10 cellular contexts compared by ENCODE assay signal in the genomic region with DNA sequence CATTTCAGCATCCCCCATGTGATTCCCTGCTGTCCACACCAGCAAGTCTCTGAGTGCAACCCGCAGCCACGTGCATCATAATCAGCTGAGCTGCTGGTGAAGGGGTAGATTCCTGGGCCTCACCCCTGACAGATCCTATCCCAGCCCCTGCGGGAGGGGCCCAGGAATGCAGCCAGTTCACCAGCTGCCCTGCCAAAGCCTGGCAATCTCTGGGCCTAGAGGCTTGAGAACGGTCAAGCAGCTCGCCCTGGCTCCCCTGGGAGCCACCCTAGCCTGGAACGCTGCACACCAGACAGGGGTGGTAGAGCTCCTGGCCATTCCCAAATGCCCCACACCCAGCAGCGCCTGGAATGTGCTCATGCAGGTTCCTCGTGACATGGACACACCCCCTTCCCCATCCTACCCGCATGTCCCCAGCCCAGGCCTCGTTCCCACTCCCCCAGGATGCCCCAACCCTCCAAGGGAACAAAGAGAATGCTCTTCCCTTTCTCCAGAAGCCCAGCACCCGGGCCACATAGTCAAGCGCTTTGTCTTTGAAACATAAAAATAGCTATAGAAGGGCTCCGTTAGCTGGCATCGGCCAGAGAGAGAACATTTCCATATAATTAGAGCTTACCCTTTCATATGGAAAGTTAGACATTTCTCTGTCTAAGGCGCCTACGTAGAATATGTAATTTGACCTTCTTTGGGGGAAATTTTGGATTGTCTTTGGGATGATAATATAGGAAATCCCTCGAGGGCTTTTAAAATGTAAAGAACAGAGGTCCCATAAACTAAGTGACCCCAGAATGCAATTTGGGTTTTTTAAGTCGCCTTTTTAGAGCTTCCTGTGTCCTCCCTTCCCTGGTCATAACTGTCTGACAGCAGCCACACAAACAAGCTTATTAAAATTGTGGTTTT. TPM values are rescaled to one million over a fixed set of nuclear protein-coding genes. Genes with fewer than 3 reads are reported as not detected.
DNase-seq lines count a peak whose midpoint lies in the region; ATAC-seq and TF ChIP-seq lines count a peak whose summit lies in the region.
"Had no signal": no experiment of that assay in that cellular context is flagged by ENCODE, and none has a peak within 500 bp of the region (broad histone marks: within the 10 kb centered on the region; RNA-seq: fewer than 3 reads in every experiment).

No MANE protein-coding gene starts in this region.

- no peak overlapping the region for H3K4me3 ChIP-seq in heart right ventricle
- H3K4me3 ChIP-seq in neutrophil (ENCODE audit: low read depth in 1 of 2, low read length in 1 of 2): no peak overlapping the region
- no peak overlapping the region for H3K4me3 ChIP-seq in stomach

- no peaks in the 10 kb centered on the region for H3K36me3 Mint-ChIP-seq in activated CD4-positive, alpha-beta T cell treated with anti-CD3 and anti-CD28 coated beads for 36 hours (ENCODE audit: low read depth)

- H3K27me3 ChIP-seq in heart right ventricle (no peaks in the 10 kb centered on the region), neutrophil (no peaks in the 10 kb centered on the region), stomach (no peaks in the 10 kb centered on the region)

- TF ChIP-seq POLR2A in stomach (IDR thresholded peaks at IDR 0.05): no peak

- POLR2A ChIA-PET in activated CD4-positive, alpha-beta T cell treated with anti-CD3 and anti-CD28 coated beads for 36 hours (lab: Charles Lee): no interaction called here

- H3K4me1 ChIP-seq in heart right ventricle (peaks cover 30 to 73% (median 64%) of the 10 kb centered on the region in 9 donors), neutrophil (ENCODE audit: control insufficient read depth in 1 of 2, insufficient read depth in 1 of 2, low read depth in 1 of 2, low read length in 1 of 2) (peaks cover 29 to 31% of the 10 kb centered on the region in 2 experiments), stomach (peaks cover 15 to 81% (median 56%) of the 10 kb centered on the region in 4 donors)

- TF ChIP-seq CTCF in heart right ventricle (IDR thresholded peaks at IDR 0.05) (no peak), neutrophil (IDR thresholded peaks at IDR 0.05) (no peak), stomach (IDR thresholded peaks at IDR 0.05) (no peak)

- no peak overlapping the region for H3K27ac Mint-ChIP-seq in activated CD4-positive, alpha-beta T cell treated with anti-CD3 and anti-CD28 coated beads for 36 hours

- intact Hi-C loops in heart right ventricle (cut with DNase I) (no loop called here), stomach (cut with DNase I; ENCODE audit: low total_unique reads) (no loop called here)
- intact Hi-C loops in activated CD4-positive, alpha-beta T cell treated with anti-CD3 and anti-CD28 coated beads for 36 hours (cut with DNase I, micrococcal nuclease): no loop called here

- H3K36me3 ChIP-seq in heart right ventricle: peaks cover 0 to 36% (median 0%) of the 10 kb centered on the region in 9 donors
- H3K36me3 ChIP-seq in neutrophil: peaks cover 79% of the 10 kb centered on the region
- peaks cover 3 to 40% (median 11%) of the 10 kb centered on the region in 4 donors for H3K36me3 ChIP-seq in stomach

- no peaks in the 10 kb centered on the region for H3K9me3 ChIP-seq in heart right ventricle
- H3K9me3 ChIP-seq in neutrophil: no peaks in the 10 kb centered on the region
- no peaks in the 10 kb centered on the region for H3K9me3 ChIP-seq in stomach

- peak overlapping the region in 8 of 10 donors; percentile 6 to 72 (median 60) for H3K27ac ChIP-seq in heart right ventricle
- H3K27ac ChIP-seq in neutrophil: peak overlapping the region; percentile 71
- H3K27ac ChIP-seq in stomach: no peak overlapping the region
- H3K27ac ChIP-seq: VCaP had no signal

- no peaks in the 10 kb centered on the region for H3K9me3 Mint-ChIP-seq in activated CD4-positive, alpha-beta T cell treated with anti-CD3 and anti-CD28 coated beads for 36 hours (ENCODE audit: low read depth)

- no peak for TF ChIP-seq EP300 in stomach (IDR thresholded peaks at IDR 0.05)

- DNase-seq in AG20443 (ENCODE audit: low spot score): peak; percentile 61
- peak; percentile 81 for DNase-seq in amniotic epithelial cell (ENCODE audit: low read depth)
- DNase-seq in heart right ventricle: peak; percentile 63 to 66
- no peak for DNase-seq in stimulated activated naive CD4-positive, alpha-beta T cell (lab: John Stamatoyannopoulos, UW)
- DNase-seq in activated CD4-positive, alpha-beta T cell treated with anti-CD3 and anti-CD28 coated beads for 36 hours: no peak
- no peak for DNase-seq in stomach
- DNase-seq: activated naive CD4-positive, alpha-beta T cell treated with Interleukin-2 at 50 U/mL for 16 hours had no signal

- CTCF ChIA-PET in activated CD4-positive, alpha-beta T cell treated with anti-CD3 and anti-CD28 coated beads for 36 hours (lab: Charles Lee): interaction anchor here (0.6 to 1.3 kb wide), 4 partner anchors 22 to 687 kb away, joined by 3 to 4 read pairs (median 3); no protein-coding TSS in a partner anchor

- ATAC-seq in heart right ventricle (peak; percentile 60 to 85 (median 75)), GM19328 (IDR thresholded peaks at IDR 0.05; ENCODE audit: unreplicated experiment) (no peak)
- ATAC-seq in activated CD4-positive, alpha-beta T cell treated with anti-CD3 and anti-CD28 coated beads for 36 hours: no peak

- no peak overlapping the region for H3K4me3 Mint-ChIP-seq in activated CD4-positive, alpha-beta T cell treated with anti-CD3 and anti-CD28 coated beads for 36 hours

- 42 to 54% methylated on average over 18 of the region's 18 CpGs for WGBS in heart right ventricle, 2 donors
- WGBS in stomach, 5 donors: 56 to 65% (median 58%) methylated on average over 13 to 18 of the region's 18 CpGs

- H3K27me3 Mint-ChIP-seq in activated CD4-positive, alpha-beta T cell treated with anti-CD3 and anti-CD28 coated beads for 36 hours: no peaks in the 10 kb centered on the region

- H3K4me1 Mint-ChIP-seq in activated CD4-positive, alpha-beta T cell treated with anti-CD3 and anti-CD28 coated beads for 36 hours: peaks cover 15% of the 10 kb centered on the region

RNA-seq across cellular contexts. Expression of gene CEP295NL, which starts 3.4 kb away (rescaled TPM):
- total RNA-seq in heart right ventricle: 1 to 10 TPM in 2 of 10 donors, under 1 TPM in 8; 0.22 to 1.3 (median 0.82) TPM
- 1 to 10 TPM in 1 of 2 donors, under 1 TPM in 1; 0.04 to 2.6 TPM for polyA plus RNA-seq in heart right ventricle
- not detected for total RNA-seq in activated CD4-positive, alpha-beta T cell treated with anti-CD3 and anti-CD28 coated beads for 36 hours
- total RNA-seq in stomach: 10 to 100 TPM in 2 of 5 donors, 1 to 10 TPM in 3; 4.2 to 23.9 (median 7.1) TPM
- polyA plus RNA-seq in stomach: under 1 TPM in 2 of 3 donors, not detected in 1; 0.31 to 0.40 TPM

RNA-seq across cellular contexts. Expression of gene TIMP2, which starts 25.6 kb away (rescaled TPM):
- total RNA-seq in heart right ventricle (100 to 1,000 TPM in 4 of 10 donors, 10 to 100 TPM in 6; 77.5 to 118 (median 99.3) TPM), stomach (10 to 100 TPM; 37.4 to 100.0 (median 66.1) TPM)
- polyA plus RNA-seq in heart right ventricle (10 to 100 TPM; 32.4 to 44.1 TPM), stomach (10 to 100 TPM; 20.9 to 34.4 (median 29.4) TPM)
- 1 to 10 TPM; 1.6 to 1.9 TPM for total RNA-seq in activated CD4-positive, alpha-beta T cell treated with anti-CD3 and anti-CD28 coated beads for 36 hours

RNA-seq across cellular contexts. Expression of gene USP36, which starts 59.0 kb away (rescaled TPM):
- total RNA-seq in heart right ventricle (10 to 100 TPM; 20.1 to 28.8 (median 24.9) TPM), stomach (100 to 1,000 TPM in 1 of 5 donors, 10 to 100 TPM in 4; 33.3 to 106 (median 42.0) TPM)
- polyA plus RNA-seq in heart right ventricle (10 to 100 TPM; 10.0 to 15.4 TPM), stomach (10 to 100 TPM; 14.2 to 20.9 (median 15.3) TPM)
- total RNA-seq in activated CD4-positive, alpha-beta T cell treated with anti-CD3 and anti-CD28 coated beads for 36 hours: 10 to 100 TPM; 90.1 to 92.5 TPM

Comparison
In these comparisons a context has a peak if more than half of its experiments do, and no peak if none do; other contexts are left out.
1. DNase-seq: peak in AG20443 (single experiment), amniotic epithelial cell (single experiment) and heart right ventricle (2 of 2); none in stimulated activated naive CD4-positive, alpha-beta T cell (0 of 6), activated CD4-positive, alpha-beta T cell treated with anti-CD3 and anti-CD28 coated beads for 36 hours (single experiment) and stomach (single experiment).
2. ATAC-seq: peak in heart right ventricle (8 of 8); none in GM19328 (single experiment) and activated CD4-positive, alpha-beta T cell treated with anti-CD3 and anti-CD28 coated beads for 36 hours (single experiment).
3. H3K27ac ChIP-seq: peak in heart right ventricle (8 of 10) and neutrophil (single experiment); none in stomach (0 of 5).
4. RNA of gene TIMP2, which starts 25.6 kb away (total RNA-seq): 77.5 to 118 TPM in heart right ventricle and 37.4 to 100.0 TPM in stomach; 1.6 to 1.9 TPM in activated CD4-positive, alpha-beta T cell treated with anti-CD3 and anti-CD28 coated beads for 36 hours; every median in the first group is over 10 times any median in the second.